Comparison of ENCODE assay signal across 33 cellular contexts in the genomic region with DNA sequence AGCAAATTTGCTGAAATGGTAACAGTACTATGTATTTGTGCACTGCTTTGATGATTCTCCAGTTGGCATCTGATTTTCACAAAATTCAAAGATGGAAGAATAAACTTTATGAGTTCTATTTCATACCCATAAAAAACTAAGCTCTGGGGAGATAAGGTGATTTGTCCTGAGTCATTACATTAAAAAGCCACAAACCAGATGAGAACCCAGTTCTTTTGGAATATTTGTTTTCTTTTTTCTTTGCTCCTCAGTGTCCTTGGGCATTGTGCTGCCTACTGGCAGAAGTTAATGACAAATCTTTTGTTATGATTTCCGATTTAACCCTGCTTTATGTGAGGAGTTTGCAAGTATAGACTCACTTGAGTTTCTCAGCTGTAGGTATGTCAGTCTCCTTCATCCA.
"Had no signal": no experiment of that assay in that cellular context is flagged by ENCODE, and none has a peak within 500 bp of the region (broad histone marks: within the 10 kb centered on the region; RNA-seq: fewer than 3 reads in every experiment).

No MANE protein-coding gene starts in this region.

- H3K4me1 ChIP-seq: ascending aorta, body of pancreas, Peyer's patch had no signal

- H3K4me3 ChIP-seq: ascending aorta, body of pancreas, Peyer's patch had no signal

- H3K27me3 ChIP-seq: ascending aorta, body of pancreas, Peyer's patch had no signal

- FAIRE-seq: bronchial epithelial cell had no signal

- DNase-seq: activated CD4-positive, alpha-beta T cell treated with anti-CD3 and anti-CD28 coated beads for 1 hour; activated CD4-positive, alpha-beta T cell treated with anti-CD3 and anti-CD28 coated beads for 48 hours; activated CD4-positive, CD25-positive, alpha-beta regulatory T cell; activated CD8-positive, alpha-beta T cell treated with anti-CD3 and anti-CD28 coated beads for 36 hours; activated effector memory CD4-positive, alpha-beta T cell treated with anti-CD3 and anti-CD28 coated beads, Interleukin-2, amount 50 U/mL, for 16 hours; activated naive CD4-positive, alpha-beta T cell treated with Interleukin-2 at 50 U/mL for 16 hours; activated naive CD8-positive, alpha-beta T cell treated with anti-CD3 and anti-CD28 coated beads, Interleukin-2, amount 10 ng/mL, durations not matched to agents 7 days and 5 days; activated T-cell treated with anti-CD3 and anti-CD28 coated beads, Interleukin-2, amount 50 U/mL, for 1 hour; activated T-cell treated with anti-CD3 and anti-CD28 coated beads, Interleukin-2, amount 50 U/mL, for 72 hours; amygdala; body of pancreas; caudate nucleus; cerebellar nuclear complex; Kasumi-1; KG1; NCI-H1092 treated with DMSO at 0.1 percent for 48 hours; NCI-H1417; NCI-H187 treated with DMSO at 0.1 percent for 48 hours; NCI-H2081; NCI-H226; NCI-H446 treated with DMSO at 0.1 percent for 48 hours; NCI-H524; NCI-H69; Peyer's patch; SIG-M5; T1000; WERI-Rb-1 had no signal

- H3K27ac ChIP-seq: ascending aorta, body of pancreas, Peyer's patch, RWPE1, WERI-Rb-1 had no signal

- H3K9me3 ChIP-seq: ascending aorta, body of pancreas, Peyer's patch had no signal

- ATAC-seq: activated CD8-positive, alpha-beta T cell treated with anti-CD3 and anti-CD28 coated beads for 36 hours; activated T-cell treated with anti-CD3 and anti-CD28 coated beads, Interleukin-2, amount 50 U/mL, for 72 hours; activated T-helper 17 cell treated with anti-CD3 and anti-CD28 coated beads, Interleukin-2, amount 50 U/mL, for 72 hours; body of pancreas; Right ventricle myocardium inferior; SK-N-SH treated with all-trans-retinoic acid at 6 μM for 48 hours had no signal

- H3K36me3 ChIP-seq: ascending aorta, Peyer's patch, WERI-Rb-1 had no signal
